In the genomic region with DNA sequence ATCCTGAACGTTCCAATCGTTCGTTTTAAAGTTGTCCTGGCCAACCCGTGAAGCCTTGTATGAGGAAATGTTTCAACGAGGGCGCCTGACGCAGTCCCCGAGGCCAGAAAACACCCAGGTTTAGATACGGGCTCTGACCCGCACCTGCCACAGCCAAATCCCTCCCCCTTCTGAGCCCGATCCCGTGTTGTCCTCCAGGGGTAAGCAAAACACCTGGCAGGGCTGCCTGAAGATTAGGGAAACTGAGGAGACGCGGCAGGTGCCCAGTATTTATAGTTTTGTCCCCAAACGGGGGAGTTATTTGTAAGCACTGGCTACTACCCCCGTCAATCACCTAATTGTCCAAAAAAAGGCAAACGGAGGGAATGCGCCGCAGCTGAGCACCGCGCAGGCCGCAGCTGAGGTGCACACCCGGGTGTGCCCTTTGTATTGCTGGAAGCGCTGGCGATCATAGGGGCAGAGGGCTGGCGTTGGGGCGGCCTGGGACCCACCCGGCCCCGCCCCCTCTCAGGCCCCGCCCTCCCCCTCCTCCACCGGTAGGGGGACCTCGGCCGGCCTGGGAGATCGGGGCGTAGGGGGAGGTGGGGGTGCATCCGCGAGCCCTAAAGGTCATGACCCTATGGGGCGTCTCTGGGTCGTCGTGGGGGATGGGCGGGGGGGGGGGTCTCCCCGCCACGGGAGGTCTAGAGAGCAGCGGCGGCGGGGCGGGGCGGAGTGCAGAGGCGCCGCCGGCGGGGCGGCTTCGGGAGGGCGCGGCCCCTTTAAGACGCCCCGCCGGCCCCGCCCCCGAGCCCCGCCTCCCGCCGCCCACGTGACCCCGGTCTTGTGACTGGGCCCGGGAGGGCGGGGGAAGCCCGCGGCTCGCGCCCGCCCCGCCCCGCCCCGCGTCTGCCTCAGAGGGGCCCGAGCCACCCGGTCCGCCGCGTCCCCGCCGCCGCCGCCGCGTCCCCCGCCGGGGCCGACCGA, we compare ENCODE assay signal across 8 cellular contexts. TPM values are rescaled to one million over a fixed set of nuclear protein-coding genes. Genes with fewer than 3 reads are reported as not detected.
DNase-seq lines count a peak whose midpoint lies in the region; ATAC-seq and TF ChIP-seq lines count a peak whose summit lies in the region.

A gene with protein sequence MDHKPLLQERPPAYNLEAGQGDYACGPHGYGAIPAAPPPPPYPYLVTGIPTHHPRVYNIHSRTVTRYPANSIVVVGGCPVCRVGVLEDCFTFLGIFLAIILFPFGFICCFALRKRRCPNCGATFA (plus strand): TSS at position 896 of the 966 bp plus-strand sequence. CDS start 110 bp downstream, outside the sequence.

- H3K9me3 ChIP-seq in HAP-1 (no peaks in the 10 kb centered on the region), thoracic aorta (no peaks in the 10 kb centered on the region)

- DNase-seq in GDM1 (lab: John Stamatoyannopoulos, UW) (peak; percentile 76), HAP-1 (ENCODE audit: low spot score in 2 of 2) (peak; percentile 81 to 93), MV-4-11 (lab: John Stamatoyannopoulos, UW) (peak; percentile 74), glomerular visceral epithelial cell (ENCODE audit: extremely low spot score) (peak; percentile 95), osteocyte (ENCODE audit: extremely low spot score, unreplicated experiment) (peak; percentile 94), thoracic aorta (ENCODE audit: low spot score) (peak; percentile 77)

- H3K4me3 ChIP-seq in HAP-1 (peak within 1 kb of the TSS; percentile 71), thoracic aorta (peak within 1 kb of the TSS; percentile 97)

- ATAC-seq in SK-N-SH treated with all-trans-retinoic acid at 6 μM for 48 hours = peak; percentile 66
- ATAC-seq in thoracic aorta (ENCODE audit: insufficient number of reproducible peaks, low FRiP score, low read depth) = peak; percentile 71

- no peaks in the 10 kb centered on the region for H3K9me3 Mint-ChIP-seq in activated naive CD4-positive, alpha-beta T cell treated with anti-CD3 and anti-CD28 coated beads, Interleukin-2, amount 50 U/mL, for 24 hours
- H3K9me3 Mint-ChIP-seq in osteocyte (ENCODE audit: unreplicated experiment) = no peaks in the 10 kb centered on the region

- H3K27me3 Mint-ChIP-seq in activated naive CD4-positive, alpha-beta T cell treated with anti-CD3 and anti-CD28 coated beads, Interleukin-2, amount 50 U/mL, for 24 hours = no peaks in the 10 kb centered on the region
- no peaks in the 10 kb centered on the region for H3K27me3 Mint-ChIP-seq in osteocyte (ENCODE audit: unreplicated experiment)

- H3K27me3 ChIP-seq in HAP-1 (ENCODE audit: low read depth) (no peaks in the 10 kb centered on the region), thoracic aorta (replicated peaks; ENCODE audit: insufficient read depth) (no peaks in the 10 kb centered on the region)

- in situ Hi-C loops in HAP-1 (cut with MboI; ENCODE audit: low sequenced_read_pairs) = no loop called here

- H3K27ac Mint-ChIP-seq in activated naive CD4-positive, alpha-beta T cell treated with anti-CD3 and anti-CD28 coated beads, Interleukin-2, amount 50 U/mL, for 24 hours = peak within 1 kb of the TSS; percentile 91
- H3K27ac Mint-ChIP-seq in osteocyte (ENCODE audit: unreplicated experiment) = peak within 1 kb of the TSS; percentile 93

- peak within 1 kb of the TSS; percentile 97 to 98 for H3K27ac ChIP-seq in thoracic aorta

- peaks cover 28% of the 10 kb centered on the region for H3K4me1 Mint-ChIP-seq in activated naive CD4-positive, alpha-beta T cell treated with anti-CD3 and anti-CD28 coated beads, Interleukin-2, amount 50 U/mL, for 24 hours
- H3K4me1 Mint-ChIP-seq in osteocyte (ENCODE audit: unreplicated experiment) = peaks cover 42% of the 10 kb centered on the region

- no peaks in the 10 kb centered on the region for H3K36me3 Mint-ChIP-seq in activated naive CD4-positive, alpha-beta T cell treated with anti-CD3 and anti-CD28 coated beads, Interleukin-2, amount 50 U/mL, for 24 hours
- H3K36me3 Mint-ChIP-seq in osteocyte (ENCODE audit: unreplicated experiment) = peaks cover 13% of the 10 kb centered on the region

- H3K4me1 ChIP-seq in HAP-1 (peaks cover 6% of the 10 kb centered on the region), thoracic aorta (ENCODE audit: control insufficient read depth in 1 of 2, low read depth in 2 of 2) (peaks cover 32 to 39% of the 10 kb centered on the region in 2 donors)

- H3K36me3 ChIP-seq in HAP-1 (replicated peaks) (peaks cover 17% of the 10 kb centered on the region), thoracic aorta (no peaks in the 10 kb centered on the region)

- TF ChIP-seq CTCF in osteocyte (IDR thresholded peaks at IDR 0.05) = no peak
- no peak for TF ChIP-seq CTCF in thoracic aorta (IDR thresholded peaks at IDR 0.05)

- H3K4me3 Mint-ChIP-seq in activated naive CD4-positive, alpha-beta T cell treated with anti-CD3 and anti-CD28 coated beads, Interleukin-2, amount 50 U/mL, for 24 hours = peak within 1 kb of the TSS; percentile 88
- H3K4me3 Mint-ChIP-seq in osteocyte (ENCODE audit: unreplicated experiment) = peak within 1 kb of the TSS; percentile 97

TF ChIP-seq in SK-N-SH treated with all-trans-retinoic acid at 6 μM for 48 hours, 23 proteins besides CTCF, POLR2A, EP300 and RAD21:
- no peak for TF ChIP-seq BACH2 (CRISPR knock-in tag; IDR thresholded peaks at IDR 0.05; ENCODE audit: borderline replicate concordance)
- TF ChIP-seq ZC3H10 (CRISPR knock-in tag; IDR thresholded peaks at IDR 0.05) = no peak
- TF ChIP-seq, protein P1, sequence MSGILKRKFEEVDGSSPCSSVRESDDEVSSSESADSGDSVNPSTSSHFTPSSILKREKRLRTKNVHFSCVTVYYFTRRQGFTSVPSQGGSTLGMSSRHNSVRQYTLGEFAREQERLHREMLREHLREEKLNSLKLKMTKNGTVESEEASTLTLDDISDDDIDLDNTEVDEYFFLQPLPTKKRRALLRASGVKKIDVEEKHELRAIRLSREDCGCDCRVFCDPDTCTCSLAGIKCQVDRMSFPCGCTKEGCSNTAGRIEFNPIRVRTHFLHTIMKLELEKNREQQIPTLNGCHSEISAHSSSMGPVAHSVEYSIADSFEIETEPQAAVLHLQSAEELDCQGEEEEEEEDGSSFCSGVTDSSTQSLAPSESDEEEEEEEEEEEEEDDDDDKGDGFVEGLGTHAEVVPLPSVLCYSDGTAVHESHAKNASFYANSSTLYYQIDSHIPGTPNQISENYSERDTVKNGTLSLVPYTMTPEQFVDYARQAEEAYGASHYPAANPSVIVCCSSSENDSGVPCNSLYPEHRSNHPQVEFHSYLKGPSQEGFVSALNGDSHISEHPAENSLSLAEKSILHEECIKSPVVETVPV (CRISPR knock-in tag; IDR thresholded peaks at IDR 0.05) = no peak
- no peak for TF ChIP-seq ZFP3 (CRISPR knock-in tag; IDR thresholded peaks at IDR 0.05)
- no peak for TF ChIP-seq ARNTL (CRISPR knock-in tag; IDR thresholded peaks at IDR 0.05; ENCODE audit: borderline replicate concordance, low read depth)
- no peak for TF ChIP-seq TOX (CRISPR knock-in tag; IDR thresholded peaks at IDR 0.05; ENCODE audit: borderline replicate concordance)
- no peak for TF ChIP-seq ZFP30 (CRISPR knock-in tag; IDR thresholded peaks at IDR 0.05)

RNA-seq across cellular contexts. Expression of the gene that starts here (rescaled TPM):
- total RNA-seq in osteocyte (344 and 379 TPM in 2 replicates), thoracic aorta (100 to 1,000 TPM in 1 of 2 donors, 10 to 100 TPM in 1; 95.1 to 104 TPM)

Comparison
In these comparisons a context has a peak if more than half of its experiments do, and no peak if none do; other contexts are left out.
1. Peak in every context shown above with its lines: DNase-seq, ATAC-seq, H3K4me3 ChIP-seq and H3K27ac ChIP-seq.